Comparison of ENCODE assay signal across 16 cellular contexts in genomic region chr9:134062461-134063087, GRCh38. TPM values are rescaled to one million over a fixed set of nuclear protein-coding genes. Genes with fewer than 3 reads are reported as not detected.
DNase-seq lines count a peak whose midpoint lies in the region; ATAC-seq and TF ChIP-seq lines count a peak whose summit lies in the region.
"Had no signal": no experiment of that assay in that cellular context is flagged by ENCODE, and none has a peak within 500 bp of the region (broad histone marks: within the 10 kb centered on the region; RNA-seq: fewer than 3 reads in every experiment).

No MANE protein-coding gene starts in this region.

- DNase-seq in CD14-positive monocyte (ENCODE audit: low spot score) (no peak), RWPE1 (ENCODE audit: low spot score) (no peak), endodermal cell (peak; percentile 38), posterior vena cava (ENCODE audit: low spot score) (peak; percentile 79), MG63 (no peak), UCSD-AML1 (lab: John Stamatoyannopoulos, UW; ENCODE audit: unreplicated experiment) (no peak), mucosa of gallbladder (ENCODE audit: low spot score) (no peak)
- no peak for DNase-seq in stimulated activated naive CD8-positive, alpha-beta T cell treated with anti-CD3 and anti-CD28 coated beads, Interleukin-15, Interleukin-2, amounts not matched to agents 100 U/mL and 50 U/mL, for 24 hours
- DNase-seq: activated CD4-positive, CD25-positive, alpha-beta regulatory T cell; HCEC 1CT; Kasumi-1; left ventricle myocardium superior; naive thymus-derived CD4-positive, alpha-beta T cell; T-cell had no signal

- H3K4me1 ChIP-seq in endodermal cell (ENCODE audit: control insufficient read depth, insufficient read depth, low read length): peaks cover 2% of the 10 kb centered on the region

- no peaks in the 10 kb centered on the region for H3K9me3 ChIP-seq in endodermal cell (ENCODE audit: control insufficient read depth, low read length)
- H3K9me3 ChIP-seq in MG63: no peaks in the 10 kb centered on the region
- H3K9me3 ChIP-seq: adrenal gland, Caco-2 had no signal

- no peaks in the 10 kb centered on the region for H3K9me3 Mint-ChIP-seq in CD14-positive monocyte
- H3K9me3 Mint-ChIP-seq in endodermal cell: no peaks in the 10 kb centered on the region
- H3K9me3 Mint-ChIP-seq: naive thymus-derived CD4-positive, alpha-beta T cell; T-cell had no signal

- no peak overlapping the region for H3K9ac ChIP-seq in endodermal cell (ENCODE audit: extremely low read depth, low read length, poor library complexity, severe bottlenecking)

- intact Hi-C loops in CD14-positive monocyte (cut with micrococcal nuclease): loop anchor here (10.0 kb wide), 2 partner anchors 262 to 862 kb away; partner anchors contain the start of gene RXRA (in 1 of the 2)
- intact Hi-C loops in posterior vena cava (cut with DNase I): loop anchor here in 1 of 2 donors (10.0 kb wide), 1 partner anchor 272 kb away; no protein-coding TSS in a partner anchor

- H3K27ac ChIP-seq in RWPE1 (peak overlapping the region; percentile 96), endodermal cell (ENCODE audit: low read depth, low read length) (peak overlapping the region; percentile 53)
- H3K27ac ChIP-seq: adrenal gland had no signal

- H3K27me3 Mint-ChIP-seq in CD14-positive monocyte (ENCODE audit: low read depth in 3 of 3) (peaks cover 0 to 3% (median 2%) of the 10 kb centered on the region in 3 donors), endodermal cell (ENCODE audit: insufficient read depth) (no peaks in the 10 kb centered on the region)
- H3K27me3 Mint-ChIP-seq: naive thymus-derived CD4-positive, alpha-beta T cell; T-cell had no signal

- H3K27me3 ChIP-seq in endodermal cell (ENCODE audit: control insufficient read depth, insufficient read depth, low read length, poor library complexity, severe bottlenecking) (no peaks in the 10 kb centered on the region), MG63 (no peaks in the 10 kb centered on the region)
- H3K27me3 ChIP-seq: adrenal gland had no signal

- H3K27ac Mint-ChIP-seq in CD14-positive monocyte: peak overlapping the region in 4 of 7 donors; percentile 9 to 70 (median 44)
- peak overlapping the region; percentile 70 for H3K27ac Mint-ChIP-seq in endodermal cell
- H3K27ac Mint-ChIP-seq: T-cell had no signal

- H3K36me3 ChIP-seq in endodermal cell (ENCODE audit: control insufficient read depth, insufficient read depth, low read length) (peaks cover 15% of the 10 kb centered on the region), MG63 (peaks cover 9% of the 10 kb centered on the region)
- H3K36me3 ChIP-seq: adrenal gland had no signal

- H3K4me1 Mint-ChIP-seq in CD14-positive monocyte: peaks cover 79% of the 10 kb centered on the region
- H3K4me1 Mint-ChIP-seq in endodermal cell: peaks cover 23% of the 10 kb centered on the region

- POLR2A ChIA-PET in RWPE1 (lab: Yijun Ruan, JAX; ENCODE audit: low non-redundant PET): no interaction called here

- WGBS in endodermal cell (ENCODE audit: insufficient coverage in 1 of 2, insufficient read length in 1 of 2), 2 experiments: 85 to 88% methylated on average over 13 to 22 of the region's 22 CpGs

- ATAC-seq in stimulated activated naive CD8-positive, alpha-beta T cell treated with anti-CD3 and anti-CD28 coated beads, Interleukin-15, Interleukin-2, amounts not matched to agents 100 U/mL and 50 U/mL, for 24 hours: no peak
- ATAC-seq: left ventricle myocardium superior; naive thymus-derived CD4-positive, alpha-beta T cell; T-cell had no signal

- CTCF ChIA-PET in RWPE1 (lab: Yijun Ruan, JAX): no interaction called here

- TF ChIP-seq CTCF in CD14-positive monocyte (IDR thresholded peaks at IDR 0.05): no peak
- no peak for TF ChIP-seq CTCF in RWPE1 (conservative IDR thresholded peaks at IDR 0.05; ENCODE audit: low read depth)
- no peak for TF ChIP-seq CTCF in endodermal cell (conservative IDR thresholded peaks at IDR 0.05)

- H3K36me3 Mint-ChIP-seq in CD14-positive monocyte: peaks cover 16 to 26% of the 10 kb centered on the region in 2 donors
- H3K36me3 Mint-ChIP-seq in endodermal cell (ENCODE audit: low read depth): peaks cover 10% of the 10 kb centered on the region
- H3K36me3 Mint-ChIP-seq: naive thymus-derived CD4-positive, alpha-beta T cell; T-cell had no signal

- H3K4me3 Mint-ChIP-seq in CD14-positive monocyte (peak overlapping the region in 1 of 2 donors; percentile 59), endodermal cell (no peak overlapping the region)

- H3K4me3 ChIP-seq in endodermal cell (ENCODE audit: low read length): no peak overlapping the region
- H3K4me3 ChIP-seq in MG63: no peak overlapping the region
- H3K4me3 ChIP-seq: adrenal gland had no signal

RNA-seq across cellular contexts. Expression of gene BRD3, which starts 5.3 kb away (rescaled TPM):
- polyA plus RNA-seq in CD14-positive monocyte: 10 to 100 TPM; 16.4 to 18.2 TPM
- total RNA-seq in endodermal cell (100 to 1,000 TPM in 1 of 2 donors, 10 to 100 TPM in 1; 92.3 to 103 TPM), posterior vena cava (10 to 100 TPM; 32.2 to 32.6 TPM), mucosa of gallbladder (70.4 TPM)
- polyA plus RNA-seq in endodermal cell (2013, experiment 1 of 2): 61.9 TPM
- 57.3 TPM for polyA plus RNA-seq in endodermal cell (2013, experiment 2 of 2)
- total RNA-seq in MG63 (2014; rRNA removed; shearing (Covaris generic); ENCODE audit: low replicate concordance): 3.1 and 5.0 TPM in 2 replicates

RNA-seq across cellular contexts. Expression of gene BRD3OS, which starts 37.3 kb away (rescaled TPM):
- polyA plus RNA-seq in CD14-positive monocyte: 1 to 10 TPM; 6.6 to 6.8 TPM
- total RNA-seq in endodermal cell (10 to 100 TPM; 19.0 to 26.5 TPM), posterior vena cava (10 to 100 TPM; 11.9 to 14.3 TPM), mucosa of gallbladder (31.0 TPM)
- polyA plus RNA-seq in endodermal cell (2013, experiment 1 of 2): 24.2 TPM
- polyA plus RNA-seq in endodermal cell (2013, experiment 2 of 2): 19.7 TPM
- 7.8 and 18.6 TPM in 2 replicates for total RNA-seq in MG63 (2014; rRNA removed; shearing (Covaris generic); ENCODE audit: low replicate concordance)

Comparison
In these comparisons a context has a peak if more than half of its experiments do, and no peak if none do; other contexts are left out.
1. DNase-seq: peak in endodermal cell (single experiment) and posterior vena cava (single experiment); none in CD14-positive monocyte (single experiment), RWPE1 (single experiment), stimulated activated naive CD8-positive, alpha-beta T cell treated with anti-CD3 and anti-CD28 coated beads, Interleukin-15, Interleukin-2, amounts not matched to agents 100 U/mL and 50 U/mL, for 24 hours (single experiment), MG63 (single experiment), UCSD-AML1 (single experiment) and mucosa of gallbladder (single experiment).